ENCODE assay signal across 31 cellular contexts in the genomic region with DNA sequence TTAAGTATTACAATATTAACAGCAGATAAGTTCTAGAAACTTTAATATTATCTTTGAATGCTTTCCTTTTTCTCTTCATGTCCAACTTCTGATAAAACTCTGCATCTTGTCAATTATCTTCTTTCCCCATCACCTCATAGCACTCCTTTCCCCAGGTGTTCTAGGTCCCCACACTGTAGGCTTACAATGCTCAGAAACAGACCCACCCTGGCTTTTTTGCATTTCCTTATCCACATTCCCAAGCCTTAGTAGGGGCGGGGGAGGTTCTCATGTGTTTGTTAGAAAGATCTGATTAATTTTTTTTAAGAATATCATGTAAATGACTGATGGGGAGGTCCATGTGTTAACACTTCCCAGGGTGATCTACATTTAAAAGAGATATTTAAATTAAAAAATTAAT.
"Had no signal": no experiment of that assay in that cellular context is flagged by ENCODE, and none has a peak within 500 bp of the region (broad histone marks: within the 10 kb centered on the region; RNA-seq: fewer than 3 reads in every experiment).

No MANE protein-coding gene starts in this region.

- FAIRE-seq: astrocyte, bronchial epithelial cell had no signal

- ATAC-seq: activated CD4-positive, CD25-positive, alpha-beta regulatory T cell treated with anti-CD3 and anti-CD28 coated beads, Interleukin-2, amount 50 U/mL, for 24 hours; activated CD8-positive, alpha-beta T cell treated with anti-CD3 and anti-CD28 coated beads for 36 hours; activated T-cell treated with anti-CD3 and anti-CD28 coated beads, Interleukin-2, amount 50 U/mL, for 4 hours; activated T-helper 17 cell treated with anti-CD3 and anti-CD28 coated beads, Interleukin-2, amount 50 U/mL, for 72 hours; effector memory CD8-positive, alpha-beta T cell; foreskin keratinocyte; gastrocnemius medialis; heart left ventricle had no signal

- H3K4me1 Mint-ChIP-seq: activated B cell treated with CpG ODN at 0.5 μM for 24 hours; activated T-helper 17 cell treated with anti-CD3 and anti-CD28 coated beads, Interleukin-2, amount 50 U/mL, for 72 hours; central memory CD8-positive, alpha-beta T cell had no signal

- H3K4me3 ChIP-seq: coronary artery, dorsolateral prefrontal cortex, esophagus muscularis mucosa, gastrocnemius medialis, heart left ventricle had no signal

- H3K27me3 Mint-ChIP-seq: activated B cell treated with CpG ODN at 0.5 μM for 24 hours; activated CD8-positive, alpha-beta T cell treated with anti-CD3 and anti-CD28 coated beads for 36 hours; activated naive CD8-positive, alpha-beta T cell; central memory CD8-positive, alpha-beta T cell; dendritic cell treated with granulocyte-macrophage colony-stimulating factor and Interleukin-4, amounts not matched to agents 40 ng/mL and 50 ng/mL, for 4 days; effector memory CD8-positive, alpha-beta T cell had no signal

- H3K36me3 Mint-ChIP-seq: activated naive CD8-positive, alpha-beta T cell had no signal

- H3K27ac ChIP-seq: brain microvascular endothelial cell, coronary artery, dorsolateral prefrontal cortex, esophagus muscularis mucosa, foreskin keratinocyte, gastrocnemius medialis, heart left ventricle had no signal

- H3K4me1 ChIP-seq: esophagus muscularis mucosa, foreskin keratinocyte, gastrocnemius medialis had no signal

- DNase-seq: activated B cell treated with CpG ODN at 0.5 μM for 24 hours; activated CD4-positive, alpha-beta T cell treated with anti-CD3 and anti-CD28 coated beads for 48 hours; activated CD4-positive, alpha-beta T cell treated with anti-CD3 and anti-CD28 coated beads, Interleukin-2, amount 50 U/mL, for 1 hour; activated CD4-positive, alpha-beta T cell treated with anti-CD3 and anti-CD28 coated beads, Interleukin-2, amount 50 U/mL, for 48 hours; activated CD8-positive, alpha-beta memory T cell treated with anti-CD3 and anti-CD28 coated beads for 24 hours; activated CD8-positive, alpha-beta T cell treated with anti-CD3 and anti-CD28 coated beads for 36 hours; activated effector memory CD4-positive, alpha-beta T cell treated with Interleukin-2 at 50 U/mL for 16 hours; activated gamma-delta T cell treated with Interleukin-2 at 50 U/mL for 16 hours; activated naive CD4-positive, alpha-beta T cell treated with anti-CD3 and anti-CD28 coated beads, Interleukin-2, amount 50 U/mL, for 16 hours; activated naive CD4-positive, alpha-beta T cell treated with Interleukin-2 at 50 U/mL for 16 hours; activated T-cell treated with anti-CD3 and anti-CD28 coated beads, Interleukin-2, amount 50 U/mL, for 4 hours; amniotic stem cell; anterior cingulate cortex; brain microvascular endothelial cell; dorsolateral prefrontal cortex; effector memory CD8-positive, alpha-beta T cell; erythroblast; foreskin keratinocyte; gastrocnemius medialis; glutamatergic neuron; heart left ventricle; T-helper 2 cell had no signal

- H3K27ac Mint-ChIP-seq: activated B cell treated with CpG ODN at 0.5 μM for 24 hours; activated CD8-positive, alpha-beta T cell treated with anti-CD3 and anti-CD28 coated beads for 36 hours; activated naive CD8-positive, alpha-beta T cell; activated T-helper 17 cell treated with anti-CD3 and anti-CD28 coated beads, Interleukin-2, amount 50 U/mL, for 72 hours; dendritic cell treated with granulocyte-macrophage colony-stimulating factor and Interleukin-4, amounts not matched to agents 40 ng/mL and 50 ng/mL, for 4 days; effector memory CD8-positive, alpha-beta T cell had no signal

- H3K4me3 Mint-ChIP-seq: activated B cell treated with CpG ODN at 0.5 μM for 24 hours; activated CD8-positive, alpha-beta T cell treated with anti-CD3 and anti-CD28 coated beads for 36 hours; activated naive CD8-positive, alpha-beta T cell; activated T-cell treated with anti-CD3 and anti-CD28 coated beads, Interleukin-2, amount 50 U/mL, for 4 hours; activated T-helper 17 cell treated with anti-CD3 and anti-CD28 coated beads, Interleukin-2, amount 50 U/mL, for 72 hours; central memory CD8-positive, alpha-beta T cell; dendritic cell treated with granulocyte-macrophage colony-stimulating factor and Interleukin-4, amounts not matched to agents 40 ng/mL and 50 ng/mL, for 4 days; effector memory CD8-positive, alpha-beta T cell had no signal

- H3K36me3 ChIP-seq: brain microvascular endothelial cell, esophagus muscularis mucosa, gastrocnemius medialis, heart left ventricle had no signal

- H3K27me3 ChIP-seq: brain microvascular endothelial cell, dorsolateral prefrontal cortex, esophagus muscularis mucosa, foreskin keratinocyte, gastrocnemius medialis, heart left ventricle had no signal

- H3K9me3 Mint-ChIP-seq: activated B cell treated with CpG ODN at 0.5 μM for 24 hours; activated CD8-positive, alpha-beta T cell treated with anti-CD3 and anti-CD28 coated beads for 36 hours; activated T-cell treated with anti-CD3 and anti-CD28 coated beads, Interleukin-2, amount 50 U/mL, for 4 hours; activated T-helper 17 cell treated with anti-CD3 and anti-CD28 coated beads, Interleukin-2, amount 50 U/mL, for 72 hours; central memory CD8-positive, alpha-beta T cell; dendritic cell treated with granulocyte-macrophage colony-stimulating factor and Interleukin-4, amounts not matched to agents 40 ng/mL and 50 ng/mL, for 4 days had no signal

- H3K9me3 ChIP-seq: esophagus muscularis mucosa, gastrocnemius medialis, heart left ventricle had no signal
